1 cellular context compared by ENCODE assay signal in genomic region chr20:833450-834150, GRCh38.
TF ChIP-seq lines count a peak whose summit lies in the region.

TSS of gene FAM110A (plus strand) at chr20:833715. CDS start at chr20:844805, 11,090 bp downstream.

TF ChIP-seq in K562, 482 proteins besides CTCF, POLR2A, EP300 and RAD21 (continued from another document and continues in another):
- no peak for TF ChIP-seq ZBTB2 (IDR thresholded peaks at IDR 0.05)
- TF ChIP-seq GABPA (tag; conservative IDR thresholded peaks at IDR 0.05; ENCODE audit: low read depth): peak; percentile 73
- TF ChIP-seq CBFA2T2 (conservative IDR thresholded peaks at IDR 0.05): no peak
- TF ChIP-seq ZNF324 (CRISPR knock-in tag; IDR thresholded peaks at IDR 0.05): no peak
- no peak for TF ChIP-seq ZNF274 (IDR thresholded peaks at IDR 0.05; ENCODE audit: borderline replicate concordance, low read depth, low read length)
- no peak for TF ChIP-seq HINFP (tag; conservative IDR thresholded peaks at IDR 0.05; ENCODE audit: low read depth)
- no peak for TF ChIP-seq ZNF12 (CRISPR knock-in tag; IDR thresholded peaks at IDR 0.05)
- no peak for TF ChIP-seq PURB (CRISPR knock-in tag; IDR thresholded peaks at IDR 0.05; ENCODE audit: low read depth)
- TF ChIP-seq ZNF444 (CRISPR knock-in tag; IDR thresholded peaks at IDR 0.05): no peak
- TF ChIP-seq ZBTB17 (CRISPR knock-in tag; IDR thresholded peaks at IDR 0.05): no peak
- no peak for TF ChIP-seq ZKSCAN3 (CRISPR knock-in tag; IDR thresholded peaks at IDR 0.05)
- TF ChIP-seq ZBTB8A (IDR thresholded peaks at IDR 0.05; ENCODE audit: partially characterized antibody): no peak
- no peak for TF ChIP-seq MIER1 (IDR thresholded peaks at IDR 0.05; ENCODE audit: low read depth)
- no peak for TF ChIP-seq HNRNPK (IDR thresholded peaks at IDR 0.05; ENCODE audit: low read depth, low read length, poor library complexity, severe bottlenecking)
- no peak for TF ChIP-seq RERE (CRISPR knock-in tag; IDR thresholded peaks at IDR 0.05; ENCODE audit: borderline replicate concordance)
- TF ChIP-seq SIN3A (IDR thresholded peaks at IDR 0.05; ENCODE audit: borderline replicate concordance in 2 of 2, control insufficient read depth in 1 of 2, low read depth in 2 of 2, low read length in 2 of 2): peak; percentile 57 to 66; a peak in 1 of 4 replicates
- no peak for TF ChIP-seq TARDBP (IDR thresholded peaks at IDR 0.05)
- no peak for TF ChIP-seq KAT8 (IDR thresholded peaks at IDR 0.05; ENCODE audit: low read depth)
- no peak for TF ChIP-seq HMBOX1 (IDR thresholded peaks at IDR 0.05)
- no peak for TF ChIP-seq KLF10 (CRISPR knock-in tag; IDR thresholded peaks at IDR 0.05)
- no peak for TF ChIP-seq ZNF609 (CRISPR knock-in tag; IDR thresholded peaks at IDR 0.05; ENCODE audit: borderline replicate concordance)
- TF ChIP-seq ZNF354B (CRISPR knock-in tag; IDR thresholded peaks at IDR 0.05): no peak
- peak; percentile 75 for TF ChIP-seq L3MBTL2 (IDR thresholded peaks at IDR 0.05)
- TF ChIP-seq ZNF280B (CRISPR knock-in tag; IDR thresholded peaks at IDR 0.05): no peak
- TF ChIP-seq ATF7 (IDR thresholded peaks at IDR 0.05): peak; percentile 99
- TF ChIP-seq XRCC5 (IDR thresholded peaks at IDR 0.05; ENCODE audit: low read depth, low read length): 0 out of 2 replicates have a peak, but pooled peaks have one; percentile 37
- TF ChIP-seq ZNF75A (CRISPR knock-in tag; IDR thresholded peaks at IDR 0.05): no peak
- no peak for TF ChIP-seq MED1 (CRISPR knock-in tag; IDR thresholded peaks at IDR 0.05; ENCODE audit: borderline replicate concordance)
- no peak for TF ChIP-seq THAP7 (CRISPR knock-in tag; IDR thresholded peaks at IDR 0.05)
- no peak for TF ChIP-seq POLR2AphosphoS2 (IDR thresholded peaks at IDR 0.05; ENCODE audit: low read length)
- TF ChIP-seq ZNF318 (IDR thresholded peaks at IDR 0.05; ENCODE audit: borderline replicate concordance in 1 of 2, low read depth in 1 of 2): no peak
- TF ChIP-seq GTF2A2 (tag; IDR thresholded peaks at IDR 0.05): no peak
